ENCODE assay signal across 9 cellular contexts in the genomic region with DNA sequence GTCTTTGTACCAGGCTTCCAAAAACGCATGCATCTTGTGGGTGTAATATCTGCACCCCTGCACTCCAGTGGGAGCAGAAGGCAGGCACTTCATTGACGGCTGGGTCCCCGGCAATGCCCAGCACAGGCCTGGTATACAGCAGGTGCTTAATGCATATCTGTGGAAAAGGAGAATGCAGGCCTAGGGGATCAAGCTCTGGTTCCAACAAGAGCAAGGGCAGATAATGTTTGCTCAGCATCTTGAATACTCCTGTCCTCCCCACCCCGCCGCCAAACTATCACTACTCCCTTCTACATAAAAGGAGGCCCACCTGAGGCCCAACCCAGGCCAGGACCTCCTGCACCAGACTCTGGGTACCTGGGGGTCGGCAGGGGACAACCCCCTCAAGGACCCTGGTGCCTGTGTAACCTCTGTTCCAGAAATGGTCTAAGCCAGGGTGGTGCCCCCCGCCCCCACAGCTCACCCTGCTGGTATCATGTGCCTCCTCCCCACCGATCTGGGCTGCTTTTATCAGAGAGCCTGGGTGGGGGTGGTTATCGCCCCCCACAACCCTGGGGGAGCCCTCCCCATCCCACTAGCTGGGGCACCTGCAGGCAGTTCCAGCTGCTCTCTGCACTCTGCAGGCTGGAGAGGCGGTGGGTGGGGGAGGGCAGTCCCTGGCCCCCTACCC. TPM values are rescaled to one million over a fixed set of nuclear protein-coding genes. Genes with fewer than 3 reads are reported as not detected.
DNase-seq lines count a peak whose midpoint lies in the region; ATAC-seq and TF ChIP-seq lines count a peak whose summit lies in the region.
"Had no signal": no experiment of that assay in that cellular context is flagged by ENCODE, and none has a peak within 500 bp of the region (broad histone marks: within the 10 kb centered on the region; RNA-seq: fewer than 3 reads in every experiment).

No MANE protein-coding gene starts in this region.

- DNase-seq in GM23338 (ENCODE audit: low spot score) (no peak), Panc1 (ENCODE audit: low read depth, low spot score) (no peak), gastrocnemius medialis (no peak), SK-N-DZ (ENCODE audit: low spot score) (no peak), thyroid gland (no peak)
- DNase-seq in effector memory CD8-positive, alpha-beta T cell = no peak
- DNase-seq: stimulated activated CD4-positive, alpha-beta T cell treated with anti-CD3 and anti-CD28 coated beads, Interleukin-4, amount 100 ng/mL, for 1 hour had no signal

- peaks cover 16% of the 10 kb centered on the region for H3K27me3 ChIP-seq in GM23338 (ENCODE audit: insufficient read depth)
- no peaks in the 10 kb centered on the region for H3K27me3 ChIP-seq in Panc1 (ENCODE audit: control insufficient read depth, insufficient read depth, low read length)
- peaks cover 8 to 14% (median 8%) of the 10 kb centered on the region in 3 donors for H3K27me3 ChIP-seq in gastrocnemius medialis
- no peaks in the 10 kb centered on the region for H3K27me3 ChIP-seq in thyroid gland

- peak overlapping the region; percentile 34; the same call in 1 of the 3 replicates for H3K4me3 Mint-ChIP-seq in GM23338
- H3K4me3 Mint-ChIP-seq in effector memory CD8-positive, alpha-beta T cell = peak overlapping the region; percentile 35 to 84

- no peak overlapping the region for H3K27ac ChIP-seq in GM23338 (ENCODE audit: low read depth)
- peak overlapping the region; percentile 77; the same call in 1 of the 2 replicates for H3K27ac ChIP-seq in Panc1 (ENCODE audit: low read length)
- H3K27ac ChIP-seq in gastrocnemius medialis = peak overlapping the region in 3 of 4 donors; percentile 73 to 82 (median 80)
- no peak overlapping the region for H3K27ac ChIP-seq in thyroid gland

- peak overlapping the region; percentile 94; the same call in 1 of the 2 replicates for H3K4me3 ChIP-seq in GM23338
- peak overlapping the region in 1 of 2 experiments; percentile 76; a peak in 1 of 4 replicates for H3K4me3 ChIP-seq in Panc1 (ENCODE audit: low read depth in 2 of 2, low read length in 2 of 2)
- no peak overlapping the region for H3K4me3 ChIP-seq in gastrocnemius medialis
- H3K4me3 ChIP-seq in thyroid gland (replicated peaks in 1 of 3) = no peak overlapping the region

- peaks cover 47% of the 10 kb centered on the region for H3K4me1 Mint-ChIP-seq in GM23338
- H3K4me1 Mint-ChIP-seq in effector memory CD8-positive, alpha-beta T cell (ENCODE audit: low read depth in 2 of 2) = peaks cover 27 to 40% of the 10 kb centered on the region in 2 donors

- peaks cover 22% of the 10 kb centered on the region for H3K27me3 Mint-ChIP-seq in GM23338 (ENCODE audit: insufficient read depth, low read depth, poor library complexity)
- no peaks in the 10 kb centered on the region for H3K27me3 Mint-ChIP-seq in effector memory CD8-positive, alpha-beta T cell

- CTCF ChIA-PET in Panc1 (lab: Charles Lee) = interaction anchor here (0.6 kb wide), 1 partner anchor 15 kb away, joined by 7 read pairs; no protein-coding TSS in a partner anchor

- in situ Hi-C loops in Panc1 (cut with HindIII; ENCODE audit: low pct_unique_long_range_greater_than_20kb, low sequenced_read_pairs) = no loop called here
- in situ Hi-C loops in gastrocnemius medialis (cut with MboI; ENCODE audit: low sequenced_read_pairs in 4 of 4) = no loop called here

- H2AFZ ChIP-seq in GM23338 = no peak overlapping the region

- no peaks in the 10 kb centered on the region for H3K9me3 Mint-ChIP-seq in GM23338
- H3K9me3 Mint-ChIP-seq in effector memory CD8-positive, alpha-beta T cell = no peaks in the 10 kb centered on the region
- H3K9me3 Mint-ChIP-seq: mesothelial cell of epicardium had no signal

- ATAC-seq in GM23338 = no peak
- no peak for ATAC-seq in Panc1
- ATAC-seq in effector memory CD8-positive, alpha-beta T cell (replicated peaks) = no peak
- ATAC-seq in gastrocnemius medialis = no peak
- no peak for ATAC-seq in GM19035 (IDR thresholded peaks at IDR 0.05; ENCODE audit: unreplicated experiment)

- peaks cover 10% of the 10 kb centered on the region; the same call in 1 of the 2 replicates for H3F3A ChIP-seq in GM23338 (replicated peaks; ENCODE audit: low read depth)

- H4K20me1 ChIP-seq in GM23338 (replicated peaks; ENCODE audit: insufficient read depth) = peaks cover 21% of the 10 kb centered on the region; the same call in 1 of the 2 replicates

- POLR2A ChIA-PET in Panc1 (lab: Charles Lee) = no interaction called here

- 69 to 93% methylated on average over 4 to 8 of the region's 10 CpGs for WGBS in thyroid gland, 2 donors

- H3K36me3 ChIP-seq in GM23338 (ENCODE audit: insufficient read depth) (no peaks in the 10 kb centered on the region), Panc1 (ENCODE audit: control insufficient read depth, insufficient read depth, low read length) (peaks cover 5% of the 10 kb centered on the region; the same call in 1 of the 2 replicates), gastrocnemius medialis (no peaks in the 10 kb centered on the region), thyroid gland (no peaks in the 10 kb centered on the region)

- no peaks in the 10 kb centered on the region for H3K9me3 ChIP-seq in Panc1 (ENCODE audit: control insufficient read depth, insufficient read depth, low read depth, low read length)
- H3K9me3 ChIP-seq in gastrocnemius medialis = no peaks in the 10 kb centered on the region
- H3K9me3 ChIP-seq in thyroid gland = no peaks in the 10 kb centered on the region

- H3K36me3 Mint-ChIP-seq in GM23338 (ENCODE audit: low read depth) = peaks cover 3% of the 10 kb centered on the region; the same call in 2 of the 3 replicates
- peaks cover 62% of the 10 kb centered on the region for H3K36me3 Mint-ChIP-seq in effector memory CD8-positive, alpha-beta T cell (ENCODE audit: insufficient read depth)
- H3K36me3 Mint-ChIP-seq: mesothelial cell of epicardium had no signal

- H3K9me2 ChIP-seq in GM23338 (ENCODE audit: insufficient read depth) = no peaks in the 10 kb centered on the region

- no TSS peak for BruUV-seq in Panc1 (replicated peaks; lab: Mats Ljungman, UMichigan)

- TF ChIP-seq CTCF in GM23338 (conservative IDR thresholded peaks at IDR 0.05; ENCODE audit: low read depth in 2 of 2) (no peak), Panc1 (IDR thresholded peaks at IDR 0.05) (no peak), gastrocnemius medialis (IDR thresholded peaks at IDR 0.05 in 4 of 5, conservative IDR thresholded peaks at IDR 0.05 in 1 of 5) (no peak), thyroid gland (IDR thresholded peaks at IDR 0.05) (no peak)

- peaks cover 67% of the 10 kb centered on the region for H3K4me1 ChIP-seq in GM23338 (ENCODE audit: insufficient read depth)
- H3K4me1 ChIP-seq in Panc1 (ENCODE audit: control insufficient read depth, insufficient read depth, low read length) = peaks cover 32% of the 10 kb centered on the region
- H3K4me1 ChIP-seq in gastrocnemius medialis = peaks cover 21 to 35% of the 10 kb centered on the region in 2 donors
- peaks cover 31 to 65% of the 10 kb centered on the region in 2 donors for H3K4me1 ChIP-seq in thyroid gland

- H3K79me2 ChIP-seq in GM23338 (replicated peaks; ENCODE audit: insufficient read depth) = peaks cover 57% of the 10 kb centered on the region

- intact Hi-C loops in Panc1 (cut with micrococcal nuclease; ENCODE audit: unreplicated experiment) = no loop called here
- intact Hi-C loops in gastrocnemius medialis (cut with DNase I; ENCODE audit: low total_unique reads) = no loop called here
- intact Hi-C loops in thyroid gland (cut with DNase I) = no loop called here

- no peak for TF ChIP-seq POLR2A in gastrocnemius medialis (IDR thresholded peaks at IDR 0.05)
- TF ChIP-seq POLR2A in thyroid gland (IDR thresholded peaks at IDR 0.05) = no peak

- H3K4me2 ChIP-seq in GM23338 = peak overlapping the region; percentile 98

- H3K27ac Mint-ChIP-seq in GM23338 = no peak overlapping the region
- H3K27ac Mint-ChIP-seq in effector memory CD8-positive, alpha-beta T cell = peak overlapping the region; percentile 35 to 98

RNA-seq across cellular contexts. Expression of a gene that starts 4.8 kb away (rescaled TPM):
- 20.2 and 22.0 TPM in 2 replicates for total RNA-seq in GM23338 (2014; rRNA removed; shearing (Covaris generic))
- polyA plus RNA-seq in GM23338 (2016; fragmentation: Nextera tagmentation; extraction: Ambion mirVana) = 8.9 and 12.3 TPM in 2 replicates
- total RNA-seq in Panc1 (2021; ENCODE audit: unreplicated experiment) = 79.3 TPM
- 74.5 TPM for polyA plus RNA-seq in Panc1 (2012; ENCODE audit: insufficient read length)
- 1 to 10 TPM in 3 of 4 donors, under 1 TPM in 1; 0.58 to 4.0 (median 1.4) TPM for total RNA-seq in gastrocnemius medialis
- polyA plus RNA-seq in SK-N-DZ (2014; cell fraction: cytosol; rRNA removed) = 12.8 and 16.7 TPM in 2 replicates
- 11.0 and 15.3 TPM in 2 replicates for polyA plus RNA-seq in SK-N-DZ (2014; cell fraction: nucleus; rRNA removed)
- 1 to 10 TPM; 1.8 to 6.4 (median 3.4) TPM for total RNA-seq in thyroid gland

RNA-seq across cellular contexts. Expression of a gene that starts 10.3 kb away (rescaled TPM):
- total RNA-seq in GM23338 (2014; rRNA removed; shearing (Covaris generic)) = 28.4 and 90.1 TPM in 2 replicates
- polyA plus RNA-seq in GM23338 (2016; fragmentation: Nextera tagmentation; extraction: Ambion mirVana) = 20.2 and 23.5 TPM in 2 replicates
- total RNA-seq in Panc1 (2021; ENCODE audit: unreplicated experiment) (52.1 TPM), gastrocnemius medialis (10 to 100 TPM; 10.8 to 28.5 (median 20.5) TPM), thyroid gland (10 to 100 TPM; 14.0 to 21.8 (median 17.2) TPM)
- polyA plus RNA-seq in Panc1 (2012; ENCODE audit: insufficient read length) = 66.2 TPM
- 10.7 and 12.7 TPM in 2 replicates for polyA plus RNA-seq in SK-N-DZ (2014; cell fraction: cytosol; rRNA removed)
- polyA plus RNA-seq in SK-N-DZ (2014; cell fraction: nucleus; rRNA removed) = 16.6 and 69.5 TPM in 2 replicates

RNA-seq across cellular contexts. Expression of a gene that starts 26.7 kb away (rescaled TPM):
- total RNA-seq in GM23338 (2014; rRNA removed; shearing (Covaris generic)) = 68.8 and 99.9 TPM in 2 replicates
- polyA plus RNA-seq in GM23338 (2016; fragmentation: Nextera tagmentation; extraction: Ambion mirVana) = 34.2 and 37.1 TPM in 2 replicates
- 57.1 TPM for total RNA-seq in Panc1 (2021; ENCODE audit: unreplicated experiment)
- 92.3 TPM for polyA plus RNA-seq in Panc1 (2012; ENCODE audit: insufficient read length)
- 10 to 100 TPM; 49.4 to 87.7 (median 70.8) TPM for total RNA-seq in gastrocnemius medialis
- 73.8 and 89.9 TPM in 2 replicates for polyA plus RNA-seq in SK-N-DZ (2014; cell fraction: cytosol; rRNA removed)
- 197 and 240 TPM in 2 replicates for polyA plus RNA-seq in SK-N-DZ (2014; cell fraction: nucleus; rRNA removed)
- 100 to 1,000 TPM in 1 of 4 donors, 10 to 100 TPM in 3; 86.8 to 134 (median 91.4) TPM for total RNA-seq in thyroid gland

RNA-seq across cellular contexts. Expression of a gene that starts 46.5 kb away (rescaled TPM):
- 2.8 and 6.0 TPM in 2 replicates for total RNA-seq in GM23338 (2014; rRNA removed; shearing (Covaris generic))
- 1.7 and 2.1 TPM in 2 replicates for polyA plus RNA-seq in GM23338 (2016; fragmentation: Nextera tagmentation; extraction: Ambion mirVana)
- total RNA-seq in Panc1 (2021; ENCODE audit: unreplicated experiment) (67.7 TPM), gastrocnemius medialis (under 1 TPM in 2 of 4 donors, not detected in 2; 0.09 to 0.24 TPM), thyroid gland (1 to 10 TPM in 3 of 4 donors, not detected in 1; 1.3 to 2.0 (median 1.6) TPM)
- polyA plus RNA-seq in Panc1 (2012; ENCODE audit: insufficient read length) = 30.0 TPM
- polyA plus RNA-seq in SK-N-DZ (2014; cell fraction: cytosol; rRNA removed) = 0.10 and 0.32 TPM in 2 replicates
- polyA plus RNA-seq in SK-N-DZ (2014; cell fraction: nucleus; rRNA removed) = 0.12 and 1.7 TPM in 2 replicates

RNA-seq across cellular contexts. Expression of a gene that starts 46.7 kb away (rescaled TPM):
- 10.6 and 12.4 TPM in 2 replicates for total RNA-seq in GM23338 (2014; rRNA removed; shearing (Covaris generic))
- 7.8 and 7.9 TPM in 2 replicates for polyA plus RNA-seq in GM23338 (2016; fragmentation: Nextera tagmentation; extraction: Ambion mirVana)
- 8.9 TPM for total RNA-seq in Panc1 (2021; ENCODE audit: unreplicated experiment)
- 8.5 TPM for polyA plus RNA-seq in Panc1 (2012; ENCODE audit: insufficient read length)
- total RNA-seq in gastrocnemius medialis = 1 to 10 TPM; 2.1 to 3.6 (median 3.1) TPM
- polyA plus RNA-seq in SK-N-DZ (2014; cell fraction: cytosol; rRNA removed) = 6.3 and 9.5 TPM in 2 replicates
- polyA plus RNA-seq in SK-N-DZ (2014; cell fraction: nucleus; rRNA removed) = 6.1 and 7.3 TPM in 2 replicates
- 10 to 100 TPM in 2 of 4 donors, 1 to 10 TPM in 2; 4.0 to 14.6 (median 8.3) TPM for total RNA-seq in thyroid gland

Comparison
In these comparisons a context has a peak if more than half of its experiments do, and no peak if none do; other contexts are left out.
1. H3K27ac ChIP-seq: peak in Panc1 (single experiment) and gastrocnemius medialis (3 of 4); none in GM23338 (single experiment) and thyroid gland (0 of 3).